ENCODE assay signal across 8 cellular contexts in the genomic region with DNA sequence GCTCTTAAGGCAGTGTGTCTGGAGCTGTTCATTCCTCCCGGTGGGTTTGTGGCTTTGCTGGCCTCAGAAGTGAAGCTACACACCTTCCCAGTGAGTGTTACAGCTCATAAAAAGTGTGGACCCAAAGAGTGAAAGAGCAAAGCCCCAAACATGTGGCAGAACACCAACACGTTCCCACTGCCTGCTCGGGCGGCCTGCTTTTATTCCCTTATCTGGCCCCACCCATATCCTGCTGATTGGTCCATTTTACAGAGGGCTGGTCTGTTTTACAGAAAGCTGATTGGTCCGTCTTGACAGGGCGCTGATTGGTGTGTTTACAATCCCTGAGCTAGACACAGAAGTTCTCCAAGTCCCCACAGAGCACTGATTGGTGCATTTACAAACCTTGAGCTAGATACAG. TPM values are rescaled to one million over a fixed set of nuclear protein-coding genes. Genes with fewer than 3 reads are reported as not detected.
DNase-seq lines count a peak whose midpoint lies in the region; ATAC-seq and TF ChIP-seq lines count a peak whose summit lies in the region.
"Had no signal": no experiment of that assay in that cellular context is flagged by ENCODE, and none has a peak within 500 bp of the region (broad histone marks: within the 10 kb centered on the region; RNA-seq: fewer than 3 reads in every experiment).

No MANE protein-coding gene starts in this region.

- no peak for TF ChIP-seq CTCF in CD4-positive, alpha-beta T cell (IDR thresholded peaks at IDR 0.05)
- TF ChIP-seq CTCF in activated CD8-positive, alpha-beta T cell treated with anti-CD3 and anti-CD28 coated beads for 36 hours (IDR thresholded peaks at IDR 0.05) = no peak

- H3K9me3 ChIP-seq in CD4-positive, alpha-beta T cell (ENCODE audit: control insufficient read depth, low read length) = no peaks in the 10 kb centered on the region
- H3K9me3 ChIP-seq: gastroesophageal sphincter had no signal

- peak overlapping the region; percentile 65 for H3K4me3 Mint-ChIP-seq in CD4-positive, alpha-beta T cell
- peak overlapping the region; percentile 54 for H3K4me3 Mint-ChIP-seq in activated CD8-positive, alpha-beta T cell treated with anti-CD3 and anti-CD28 coated beads for 36 hours
- H3K4me3 Mint-ChIP-seq in naive B cell = peak overlapping the region in 5 of 8 donors; percentile 45 to 69 (median 66)

- H3K27me3 ChIP-seq in CD4-positive, alpha-beta T cell (ENCODE audit: control insufficient read depth, insufficient read depth, low read length) = no peaks in the 10 kb centered on the region
- H3K27me3 ChIP-seq: gastroesophageal sphincter had no signal

- peaks cover 29% of the 10 kb centered on the region for H3K4me1 Mint-ChIP-seq in CD4-positive, alpha-beta T cell (ENCODE audit: low read depth)
- peaks cover 32% of the 10 kb centered on the region for H3K4me1 Mint-ChIP-seq in activated CD8-positive, alpha-beta T cell treated with anti-CD3 and anti-CD28 coated beads for 36 hours (ENCODE audit: low read depth)
- H3K4me1 Mint-ChIP-seq in naive B cell = peaks cover 24 to 43% (median 33%) of the 10 kb centered on the region in 3 donors

- no peak overlapping the region for H3K27ac Mint-ChIP-seq in CD4-positive, alpha-beta T cell
- peak overlapping the region; percentile 34 for H3K27ac Mint-ChIP-seq in activated CD8-positive, alpha-beta T cell treated with anti-CD3 and anti-CD28 coated beads for 36 hours
- H3K27ac Mint-ChIP-seq in naive B cell = peak overlapping the region in 2 of 6 donors; percentile 15

- H3K27ac ChIP-seq in CD4-positive, alpha-beta T cell (ENCODE audit: low read depth, low read length) = no peak overlapping the region
- no peak overlapping the region for H3K27ac ChIP-seq in caudate nucleus (ENCODE audit: low read depth, low read length)
- H3K27ac ChIP-seq: gastroesophageal sphincter had no signal

- no peaks in the 10 kb centered on the region for H3K9me3 Mint-ChIP-seq in CD4-positive, alpha-beta T cell
- H3K9me3 Mint-ChIP-seq in activated CD8-positive, alpha-beta T cell treated with anti-CD3 and anti-CD28 coated beads for 36 hours = no peaks in the 10 kb centered on the region
- H3K9me3 Mint-ChIP-seq in naive B cell = no peaks in the 10 kb centered on the region

- peaks cover 27% of the 10 kb centered on the region for H3K36me3 Mint-ChIP-seq in CD4-positive, alpha-beta T cell (ENCODE audit: low read depth)
- peaks cover 15% of the 10 kb centered on the region for H3K36me3 Mint-ChIP-seq in activated CD8-positive, alpha-beta T cell treated with anti-CD3 and anti-CD28 coated beads for 36 hours (ENCODE audit: low read depth)
- H3K36me3 Mint-ChIP-seq in naive B cell = no peaks in the 10 kb centered on the region

- intact Hi-C loops in CD4-positive, alpha-beta T cell (cut with DNase I, micrococcal nuclease) = loop anchor here (5.0 to 10.0 kb wide), 4 partner anchors 77 to 1036 kb away; partner anchors contain the start of genes CDCA4 (in 1 of the 2), XRCC3 (in 1 of the 2) and ZFYVE21 (in 1 of the 2)
- intact Hi-C loops in activated CD8-positive, alpha-beta T cell treated with anti-CD3 and anti-CD28 coated beads for 36 hours (cut with micrococcal nuclease) = loop anchor here (5.0 kb wide), 1 partner anchor 317 kb away; the partner anchor contains the start of gene GPR132

- CTCF ChIA-PET in CD4-positive, alpha-beta T cell (lab: Charles Lee) = no interaction called here
- CTCF ChIA-PET in activated CD8-positive, alpha-beta T cell treated with anti-CD3 and anti-CD28 coated beads for 36 hours (lab: Charles Lee) = interaction anchor here (1.0 to 3.3 kb wide), 7 partner anchors 18 to 80 kb away, joined by 3 to 14 read pairs (median 5); partner anchors contain the start of gene ADSS1

- no peak for DNase-seq in CD4-positive, alpha-beta T cell
- DNase-seq in ELR (ENCODE audit: low read depth) = peak; percentile 28
- DNase-seq in activated CD8-positive, alpha-beta T cell treated with anti-CD3 and anti-CD28 coated beads for 36 hours = peak; percentile 62
- no peak for DNase-seq in naive B cell
- DNase-seq in caudate nucleus (lab: John Stamatoyannopoulos, UW) = no peak

- POLR2A ChIA-PET in CD4-positive, alpha-beta T cell (lab: Charles Lee) = interaction anchor here (0.7 to 1.6 kb wide), 2 partner anchors 50 to 85 kb away, joined by 3 read pairs; partner anchors contain the start of gene ZBTB42
- POLR2A ChIA-PET in activated CD8-positive, alpha-beta T cell treated with anti-CD3 and anti-CD28 coated beads for 36 hours (lab: Charles Lee) = interaction anchor here (0.9 to 2.8 kb wide), 3 partner anchors 15 to 26 kb away, joined by 3 to 13 read pairs (median 3); partner anchors contain the start of gene ADSS1

- ATAC-seq in CD4-positive, alpha-beta T cell (ENCODE audit: poor library complexity) = no peak
- no peak for ATAC-seq in activated CD8-positive, alpha-beta T cell treated with anti-CD3 and anti-CD28 coated beads for 36 hours
- ATAC-seq in naive B cell (ENCODE audit: low read depth in 2 of 2) (no peak), GM18867 (IDR thresholded peaks at IDR 0.05; ENCODE audit: unreplicated experiment) (no peak), HG03439 (IDR thresholded peaks at IDR 0.05; ENCODE audit: unreplicated experiment) (no peak)
- ATAC-seq: gastroesophageal sphincter had no signal

- no peaks in the 10 kb centered on the region for H3K27me3 Mint-ChIP-seq in CD4-positive, alpha-beta T cell
- no peaks in the 10 kb centered on the region for H3K27me3 Mint-ChIP-seq in activated CD8-positive, alpha-beta T cell treated with anti-CD3 and anti-CD28 coated beads for 36 hours
- no peaks in the 10 kb centered on the region for H3K27me3 Mint-ChIP-seq in naive B cell

RNA-seq across cellular contexts. Expression of gene SIVA1, which starts 2.3 kb away (rescaled TPM):
- 100 to 1,000 TPM; 111 to 124 TPM for total RNA-seq in CD4-positive, alpha-beta T cell
- total RNA-seq in activated CD8-positive, alpha-beta T cell treated with anti-CD3 and anti-CD28 coated beads for 36 hours = 100 to 1,000 TPM; 115 to 125 TPM
- 100 to 1,000 TPM; 191 to 266 (median 227) TPM for polyA plus RNA-seq in naive B cell (ENCODE audit: low read depth in 6 of 6)

RNA-seq across cellular contexts. Expression of gene ADSS1, which starts 26.6 kb away (rescaled TPM):
- 1 to 10 TPM; 2.0 to 2.7 TPM for total RNA-seq in CD4-positive, alpha-beta T cell
- total RNA-seq in activated CD8-positive, alpha-beta T cell treated with anti-CD3 and anti-CD28 coated beads for 36 hours = 1 to 10 TPM; 2.7 to 3.0 TPM
- under 1 TPM in 2 of 6 donors, not detected in 4; 0.17 to 0.29 TPM for polyA plus RNA-seq in naive B cell (ENCODE audit: low read depth in 6 of 6)

RNA-seq across cellular contexts. Expression of gene AKT1, which starts 44.9 kb away (rescaled TPM):
- 10 to 100 TPM; 58.8 to 66.5 TPM for total RNA-seq in CD4-positive, alpha-beta T cell
- 100 to 1,000 TPM; 116 to 121 TPM for total RNA-seq in activated CD8-positive, alpha-beta T cell treated with anti-CD3 and anti-CD28 coated beads for 36 hours
- 10 to 100 TPM in 5 of 6 donors, 1 to 10 TPM in 1; 6.3 to 22.0 (median 14.1) TPM for polyA plus RNA-seq in naive B cell (ENCODE audit: low read depth in 6 of 6)

RNA-seq across cellular contexts. Expression of gene ZBTB42, which starts 50.2 kb away (rescaled TPM):
- total RNA-seq in CD4-positive, alpha-beta T cell = 1 to 10 TPM; 2.9 to 3.0 TPM
- 1 to 10 TPM; 1.3 TPM for total RNA-seq in activated CD8-positive, alpha-beta T cell treated with anti-CD3 and anti-CD28 coated beads for 36 hours
- 1 to 10 TPM in 4 of 6 donors, under 1 TPM in 2; 0.84 to 1.9 (median 1.2) TPM for polyA plus RNA-seq in naive B cell (ENCODE audit: low read depth in 6 of 6)

Comparison
In these comparisons a context has a peak if more than half of its experiments do, and no peak if none do; other contexts are left out.
1. DNase-seq: peak in ELR (single experiment) and activated CD8-positive, alpha-beta T cell treated with anti-CD3 and anti-CD28 coated beads for 36 hours (single experiment); none in CD4-positive, alpha-beta T cell (0 of 10), naive B cell (single experiment) and caudate nucleus (0 of 61).
2. Peak in every context shown above with its lines, with median percentiles within 50 percentile points of each other: H3K4me3 Mint-ChIP-seq.